ENCODE assay signal across 16 cellular contexts in genomic region chr14:80658733-80659132, GRCh38.
DNase-seq lines count a peak whose midpoint lies in the region; ATAC-seq and TF ChIP-seq lines count a peak whose summit lies in the region.
"Had no signal": no experiment of that assay in that cellular context is flagged by ENCODE, and none has a peak within 500 bp of the region (broad histone marks: within the 10 kb centered on the region; RNA-seq: fewer than 3 reads in every experiment).

No MANE protein-coding gene starts in this region.

- H3K27ac ChIP-seq in spleen = no peak overlapping the region
- H3K27ac ChIP-seq: C4-2B, HL-60 had no signal

- H3K4me3 ChIP-seq in spleen = no peak overlapping the region

- TF ChIP-seq POLR2A in spleen (IDR thresholded peaks at IDR 0.05) = no peak

- H3K4me1 Mint-ChIP-seq in WTC11 (no peaks in the 10 kb centered on the region), progenitor cell of endocrine pancreas (ENCODE audit: low read depth) (peaks cover 3% of the 10 kb centered on the region)

- ATAC-seq in WTC11 (no peak), HG02973 (IDR thresholded peaks at IDR 0.05; ENCODE audit: unreplicated experiment) (no peak)

- no peak overlapping the region for H3K27ac Mint-ChIP-seq in WTC11
- no peak overlapping the region for H3K27ac Mint-ChIP-seq in progenitor cell of endocrine pancreas

- POLR2A ChIA-PET in WTC11 (lab: Charles Lee) = no interaction called here

- TF ChIP-seq CTCF in WTC11 (IDR thresholded peaks at IDR 0.05) = no peak
- TF ChIP-seq CTCF in progenitor cell of endocrine pancreas (IDR thresholded peaks at IDR 0.05; ENCODE audit: unreplicated experiment) = no peak
- no peak for TF ChIP-seq CTCF in spleen (IDR thresholded peaks at IDR 0.05 in 8 of 11, conservative IDR thresholded peaks at IDR 0.05 in 3 of 11)

- H3K9me3 ChIP-seq in spleen = no peaks in the 10 kb centered on the region

- H3K27me3 Mint-ChIP-seq in WTC11 (ENCODE audit: low read depth) (no peaks in the 10 kb centered on the region), progenitor cell of endocrine pancreas (no peaks in the 10 kb centered on the region)

- H3K4me3 Mint-ChIP-seq in WTC11 (no peak overlapping the region), progenitor cell of endocrine pancreas (ENCODE audit: low read depth) (no peak overlapping the region)

- no peaks in the 10 kb centered on the region for H3K36me3 Mint-ChIP-seq in WTC11
- H3K36me3 Mint-ChIP-seq in progenitor cell of endocrine pancreas (ENCODE audit: insufficient read depth) = no peaks in the 10 kb centered on the region

- H3K9me3 Mint-ChIP-seq in WTC11 = no peaks in the 10 kb centered on the region
- no peaks in the 10 kb centered on the region for H3K9me3 Mint-ChIP-seq in progenitor cell of endocrine pancreas (ENCODE audit: low read depth)

- no peaks in the 10 kb centered on the region for H3K27me3 ChIP-seq in spleen (replicated peaks in 1 of 7)

- DNase-seq in COLO829 (ENCODE audit: low spot score) (peak; percentile 51), WTC11 (ENCODE audit: low spot score) (no peak), inferior parietal cortex (ENCODE audit: extremely low spot score) (peak; percentile 62), pons (ENCODE audit: low spot score) (peak; percentile 90), progenitor cell of endocrine pancreas (ENCODE audit: low spot score, unreplicated experiment) (no peak), NCI-H526 treated with DMSO at 0.1 percent for 48 hours (lab: John Stamatoyannopoulos, UW) (no peak), spleen (no peak)
- DNase-seq: COR-L47, KG1, NCI-H1092 treated with DMSO at 0.1 percent for 48 hours, NCI-H1694, NCI-H748 treated with DMSO at 0.1 percent for 48 hours, SHP77 treated with DMSO at 0.1 percent for 48 hours had no signal

- no peaks in the 10 kb centered on the region for H3K36me3 ChIP-seq in spleen

- intact Hi-C loops in spleen (cut with DNase I; ENCODE audit: low total_unique reads) = no loop called here

- 86 to 97% (median 94%) methylated on average over 1 of the region's 1 CpG for WGBS in spleen, 5 donors

- no peaks in the 10 kb centered on the region for H3K4me1 ChIP-seq in spleen

- CTCF ChIA-PET in WTC11 (lab: Charles Lee) = interaction anchor here (0.8 kb wide), 1 partner anchor 72 kb away, joined by 3 read pairs; no protein-coding TSS in a partner anchor

TF ChIP-seq in WTC11, 78 proteins besides CTCF, POLR2A, EP300 and RAD21:
- TF ChIP-seq GABPB1 (CRISPR knock-in tag; IDR thresholded peaks at IDR 0.05) (0 out of 2 replicates have a peak, but pooled peaks have one; percentile 39), MLX (CRISPR knock-in tag; IDR thresholded peaks at IDR 0.05) (no peak)

Comparison
In these comparisons a context has a peak if more than half of its experiments do, and no peak if none do; other contexts are left out.
1. DNase-seq: peak in COLO829 (single experiment), inferior parietal cortex (single experiment) and pons (single experiment); none in WTC11 (single experiment), progenitor cell of endocrine pancreas (single experiment), NCI-H526 treated with DMSO at 0.1 percent for 48 hours (single experiment) and spleen (single experiment).